ENCODE assay signal across 21 cellular contexts in the genomic region with DNA sequence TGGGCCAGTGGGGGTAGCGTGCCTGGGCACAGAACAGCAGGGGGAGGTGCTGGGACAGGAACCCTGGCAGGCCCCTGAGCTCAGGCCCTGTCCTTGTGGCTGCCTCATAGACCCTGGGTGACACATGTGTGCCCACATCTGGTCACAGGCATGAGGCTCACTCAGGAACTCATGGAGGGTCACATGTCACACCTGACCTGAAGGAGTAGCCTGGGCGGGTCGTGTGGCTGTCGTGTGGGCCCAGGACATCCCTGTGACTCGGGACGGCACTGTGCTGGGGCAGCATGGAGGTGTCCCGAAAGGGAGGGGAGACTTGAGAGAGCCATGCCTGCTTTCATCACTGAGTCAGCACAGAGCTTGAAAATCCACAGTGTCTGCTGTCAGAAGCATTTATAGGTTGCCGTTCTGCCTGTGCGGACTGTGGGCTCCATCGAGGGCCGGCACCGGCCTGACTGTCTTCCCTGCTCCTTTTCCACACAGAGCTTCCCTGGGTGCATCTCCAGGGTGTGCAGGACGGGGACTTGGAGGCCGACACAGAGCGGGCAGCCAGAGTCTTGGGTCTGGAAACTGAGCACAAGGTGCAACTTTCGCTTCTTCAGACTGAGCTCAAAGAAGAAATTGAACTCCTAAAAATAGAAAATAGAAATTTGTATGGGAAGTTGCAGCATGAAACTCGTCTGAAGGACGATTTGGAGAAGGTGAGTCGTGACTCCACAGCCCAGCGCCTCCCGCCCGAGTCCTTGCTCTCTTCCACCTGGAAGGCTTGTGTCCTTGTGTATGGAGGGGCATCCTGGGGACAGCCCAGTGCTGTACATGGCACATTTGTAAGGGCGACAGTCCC. TPM values are rescaled to one million over a fixed set of nuclear protein-coding genes. Genes with fewer than 3 reads are reported as not detected.
DNase-seq lines count a peak whose midpoint lies in the region; FAIRE-seq and TF ChIP-seq lines count a peak whose summit lies in the region.
"Had no signal": no experiment of that assay in that cellular context is flagged by ENCODE, and none has a peak within 500 bp of the region (broad histone marks: within the 10 kb centered on the region; RNA-seq: fewer than 3 reads in every experiment).

No MANE protein-coding gene starts in this region.

- H3K9me2 ChIP-seq in MM.1S (replicated peaks; ENCODE audit: insufficient read depth, low read length), result no peaks in the 10 kb centered on the region

- H3K27ac ChIP-seq in MM.1S (ENCODE audit: low read length) (peak overlapping the region; percentile 74), neural progenitor cell (no peak overlapping the region), esophagus squamous epithelium (no peak overlapping the region)
- H3K27ac ChIP-seq: coronary artery, gastroesophageal sphincter, HL-60, left lung had no signal

- H3K27me3 Mint-ChIP-seq in neural progenitor cell (ENCODE audit: insufficient read depth, low read depth), result peaks cover 2% of the 10 kb centered on the region
- H3K27me3 Mint-ChIP-seq: activated naive CD4-positive, alpha-beta T cell treated with anti-CD3 and anti-CD28 coated beads, Interleukin-2, amount 50 U/mL, for 24 hours had no signal

- H3K36me3 ChIP-seq in MM.1S (replicated peaks; ENCODE audit: insufficient read depth, low read length) (peaks cover 17% of the 10 kb centered on the region), neural progenitor cell (no peaks in the 10 kb centered on the region), esophagus squamous epithelium (peaks cover 26 to 98% (median 32%) of the 10 kb centered on the region in 3 donors)

- peak overlapping the region; percentile 41 for H3K4me3 ChIP-seq in MM.1S (ENCODE audit: low read length)
- no peak overlapping the region for H3K4me3 ChIP-seq in neural progenitor cell
- no peak overlapping the region for H3K4me3 ChIP-seq in esophagus squamous epithelium
- H3K4me3 ChIP-seq: coronary artery, gastroesophageal sphincter, left lung had no signal

- H3F3A ChIP-seq in MM.1S (ENCODE audit: insufficient read depth, low read length) (peaks cover 31% of the 10 kb centered on the region), neural progenitor cell (ENCODE audit: low read depth) (no peaks in the 10 kb centered on the region)

- peaks cover 30% of the 10 kb centered on the region for H3K36me3 Mint-ChIP-seq in neural progenitor cell

- H3K27me3 ChIP-seq in MM.1S (replicated peaks; ENCODE audit: insufficient read depth, low read length) (no peaks in the 10 kb centered on the region), neural progenitor cell (no peaks in the 10 kb centered on the region), esophagus squamous epithelium (no peaks in the 10 kb centered on the region)
- H3K27me3 ChIP-seq: gastroesophageal sphincter, left lung had no signal

- no peak for TF ChIP-seq POLR2A in esophagus squamous epithelium (IDR thresholded peaks at IDR 0.05)

- no peak for TF ChIP-seq CTCF in GM10266 (IDR thresholded peaks at IDR 0.05; ENCODE audit: control insufficient read depth, insufficient read depth, low read depth, missing control alignments)
- TF ChIP-seq CTCF in MM.1S (IDR thresholded peaks at IDR 0.05; ENCODE audit: low read length), result peak; percentile 19
- TF ChIP-seq CTCF in neural progenitor cell (IDR thresholded peaks at IDR 0.05), result no peak
- no peak for TF ChIP-seq CTCF in GM20000 (IDR thresholded peaks at IDR 0.05; ENCODE audit: extremely low read depth, missing control alignments)
- TF ChIP-seq CTCF in esophagus squamous epithelium (IDR thresholded peaks at IDR 0.05), result no peak

- H3K79me2 ChIP-seq in MM.1S (ENCODE audit: low read length) (peaks cover 16% of the 10 kb centered on the region), neural progenitor cell (ENCODE audit: low read depth) (no peaks in the 10 kb centered on the region)

- H3K27ac Mint-ChIP-seq in neural progenitor cell, result peak overlapping the region; percentile 53
- H3K27ac Mint-ChIP-seq: activated naive CD4-positive, alpha-beta T cell treated with anti-CD3 and anti-CD28 coated beads, Interleukin-2, amount 50 U/mL, for 24 hours had no signal

- no peaks in the 10 kb centered on the region for H3K4me1 Mint-ChIP-seq in neural progenitor cell
- H3K4me1 Mint-ChIP-seq: activated naive CD4-positive, alpha-beta T cell treated with anti-CD3 and anti-CD28 coated beads, Interleukin-2, amount 50 U/mL, for 24 hours had no signal

- peak overlapping the region; percentile 89 for H3K4me2 ChIP-seq in MM.1S (ENCODE audit: low read depth, low read length)
- no peak overlapping the region for H3K4me2 ChIP-seq in neural progenitor cell

- H3K9ac ChIP-seq in MM.1S (ENCODE audit: low read length) (peak overlapping the region; percentile 23; the same call in 1 of the 2 replicates), neural progenitor cell (no peak overlapping the region)

- DNase-seq in GM10266 (ENCODE audit: extremely low spot score), result peak; percentile 61
- DNase-seq in GM19239 (ENCODE audit: insufficient read length, low spot score), result no peak
- DNase-seq in MM.1S, result peak; percentile 81
- no peak for DNase-seq in neural progenitor cell (ENCODE audit: low spot score)
- no peak for DNase-seq in GM20000 (ENCODE audit: low spot score)
- no peak for DNase-seq in esophagus squamous epithelium (lab: John Stamatoyannopoulos, UW)
- no peak for DNase-seq in SIG-M5 treated with dmso at 0.1 percent for 504 hours (lab: John Stamatoyannopoulos, UW; ENCODE audit: unreplicated experiment)
- DNase-seq: activated CD4-positive, alpha-beta T cell treated with anti-CD3 and anti-CD28 coated beads, Interleukin-2, amount 50 U/mL, for 1 hour; KBM-7; NCI-H1105 treated with DMSO at 0.1 percent for 48 hours; NCI-H2171; NCI-H774; RPMI8226; stimulated activated CD4-positive, alpha-beta T cell treated with anti-CD3 and anti-CD28 coated beads, Interleukin-2, amount 100 ng/mL, for 48 hours; SW 1271 had no signal

- no peaks in the 10 kb centered on the region for H4K20me1 ChIP-seq in MM.1S (ENCODE audit: insufficient read depth, low read length)
- H4K20me1 ChIP-seq in neural progenitor cell (ENCODE audit: low read depth), result no peaks in the 10 kb centered on the region

- no peaks in the 10 kb centered on the region for H3K9me3 Mint-ChIP-seq in neural progenitor cell
- H3K9me3 Mint-ChIP-seq: activated naive CD4-positive, alpha-beta T cell treated with anti-CD3 and anti-CD28 coated beads, Interleukin-2, amount 50 U/mL, for 24 hours had no signal

- no peaks in the 10 kb centered on the region for H3K9me3 ChIP-seq in MM.1S (replicated peaks; ENCODE audit: insufficient read depth, low read length)
- no peaks in the 10 kb centered on the region for H3K9me3 ChIP-seq in neural progenitor cell (ENCODE audit: low read depth)
- H3K9me3 ChIP-seq in esophagus squamous epithelium, result no peaks in the 10 kb centered on the region
- H3K9me3 ChIP-seq: gastroesophageal sphincter, left lung had no signal

- no peak overlapping the region for H3K4me3 Mint-ChIP-seq in neural progenitor cell
- H3K4me3 Mint-ChIP-seq: activated naive CD4-positive, alpha-beta T cell treated with anti-CD3 and anti-CD28 coated beads, Interleukin-2, amount 50 U/mL, for 24 hours had no signal

- WGBS in esophagus squamous epithelium, 2 donors, result 82 to 84% methylated on average over 10 to 16 of the region's 23 CpGs

- intact Hi-C loops in esophagus squamous epithelium (cut with DNase I), result no loop called here

- peak overlapping the region; percentile 14 for H2AFZ ChIP-seq in MM.1S (ENCODE audit: low read length)
- H2AFZ ChIP-seq in neural progenitor cell (replicated peaks), result no peak overlapping the region

- peaks cover 34% of the 10 kb centered on the region for H3K4me1 ChIP-seq in MM.1S (ENCODE audit: low read length)
- no peaks in the 10 kb centered on the region for H3K4me1 ChIP-seq in neural progenitor cell
- H3K4me1 ChIP-seq in esophagus squamous epithelium, result peaks cover 0 to 4% (median 0%) of the 10 kb centered on the region in 3 donors
- H3K4me1 ChIP-seq: gastroesophageal sphincter, left lung had no signal

- FAIRE-seq in GM19239 (lab: Jason Lieb, UNC), result peak; percentile 52
- FAIRE-seq: G401.6 had no signal

RNA-seq across cellular contexts. Expression of gene PCNT, which starts 32.8 kb away (rescaled TPM):
- 32.3 and 42.0 TPM in 2 replicates for total RNA-seq in neural progenitor cell (ENCODE audit: low replicate concordance)
- total RNA-seq in esophagus squamous epithelium, result 10 to 100 TPM; 26.8 to 38.7 (median 29.9) TPM

RNA-seq across cellular contexts. Expression of gene C21orf58, which starts 33.0 kb away (rescaled TPM):
- total RNA-seq in neural progenitor cell (ENCODE audit: low replicate concordance) (26.2 and 49.2 TPM in 2 replicates), esophagus squamous epithelium (1 to 10 TPM; 2.1 to 4.4 (median 2.7) TPM)

Comparison
In these comparisons a context has a peak if more than half of its experiments do, and no peak if none do; other contexts are left out.
1. DNase-seq: peak in GM10266 (single experiment) and MM.1S (single experiment); none in GM19239 (single experiment), neural progenitor cell (single experiment), GM20000 (single experiment), esophagus squamous epithelium (single experiment) and SIG-M5 treated with dmso at 0.1 percent for 504 hours (single experiment).